In the genomic region with DNA sequence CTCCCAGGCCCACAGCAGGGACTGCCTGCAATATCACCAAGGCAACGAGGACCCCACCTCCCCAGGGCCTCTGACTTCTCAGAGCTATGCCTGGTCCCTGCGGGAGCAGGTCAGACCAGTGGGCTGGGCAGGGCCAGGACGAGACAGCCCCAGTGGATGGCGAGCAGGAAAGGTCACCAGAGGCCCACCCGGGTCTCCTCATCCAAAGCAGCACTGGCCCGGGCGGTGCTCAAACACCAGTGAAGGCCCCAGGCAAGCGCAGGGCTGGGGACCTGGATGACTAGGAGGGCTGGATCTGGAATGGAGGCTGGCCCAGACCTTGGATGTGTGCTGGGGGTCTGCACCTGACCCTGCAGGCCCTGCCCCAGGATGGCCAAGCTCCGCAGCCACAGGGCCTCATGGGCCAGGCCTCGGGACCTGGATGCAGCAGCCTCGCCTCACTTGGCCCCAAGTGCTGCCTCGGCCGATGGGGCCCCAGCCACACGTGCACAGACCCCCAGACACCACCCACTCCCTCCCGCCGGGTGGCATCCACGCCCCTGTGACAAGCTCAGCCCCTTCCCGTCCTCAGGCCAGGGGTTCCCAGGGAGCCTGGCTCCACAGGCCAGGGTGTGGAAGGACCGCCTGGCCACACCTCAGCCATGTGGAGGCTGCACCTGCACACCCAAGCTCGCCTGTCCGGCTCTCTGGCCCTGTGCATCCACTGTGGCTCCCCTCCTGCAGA, we compare ENCODE assay signal across 1 cellular context. TPM values are rescaled to one million over a fixed set of nuclear protein-coding genes. Genes with fewer than 3 reads are reported as not detected.
"Had no signal": no experiment of that assay in that cellular context is flagged by ENCODE, and none has a peak within 500 bp of the region (broad histone marks: within the 10 kb centered on the region; RNA-seq: fewer than 3 reads in every experiment).

No MANE protein-coding gene starts in this region.

RNA-seq across cellular contexts. Expression of a gene that starts 56.3 kb away (rescaled TPM):
- total RNA-seq: OCI-LY7 had no signal
